In the genomic region with DNA sequence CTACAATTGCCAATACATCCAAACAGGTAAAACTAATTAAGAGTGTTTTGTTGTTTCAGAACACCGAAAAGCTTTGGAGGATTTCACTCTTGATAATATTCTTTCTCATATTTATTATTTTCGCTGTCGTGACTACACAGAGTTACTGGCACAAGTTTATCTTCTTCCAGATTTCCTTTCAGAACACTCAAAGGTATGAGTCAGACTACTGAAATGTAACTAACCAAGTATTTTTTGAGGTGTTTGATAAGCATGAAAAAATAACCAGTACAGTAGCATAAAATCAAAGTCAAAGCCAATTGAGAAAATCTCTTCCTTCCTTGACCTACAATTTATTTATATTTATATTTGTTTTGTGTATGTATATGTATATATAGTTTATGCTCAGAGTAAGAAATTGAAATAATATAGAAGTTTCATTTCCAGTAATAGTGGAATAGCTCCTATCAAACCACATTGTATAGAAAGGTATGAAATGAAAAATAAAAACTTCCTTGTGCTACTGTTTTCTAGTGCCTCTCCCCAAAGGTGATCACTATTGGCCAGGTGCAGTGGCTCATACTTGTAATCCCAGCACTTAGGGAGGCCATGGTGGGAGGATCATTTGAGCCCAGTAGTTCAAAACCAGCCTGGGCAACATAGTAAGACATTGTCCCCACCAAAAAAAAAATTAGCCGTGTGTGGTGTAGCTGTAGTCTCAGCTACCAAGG, we compare ENCODE assay signal across 13 cellular contexts. TPM values are rescaled to one million over a fixed set of nuclear protein-coding genes. Genes with fewer than 3 reads are reported as not detected.
DNase-seq lines count a peak whose midpoint lies in the region; ATAC-seq and TF ChIP-seq lines count a peak whose summit lies in the region.
"Had no signal": no experiment of that assay in that cellular context is flagged by ENCODE, and none has a peak within 500 bp of the region (broad histone marks: within the 10 kb centered on the region; RNA-seq: fewer than 3 reads in every experiment).

No MANE protein-coding gene starts in this region.

- H3K9me3 ChIP-seq in HEK293 (ENCODE audit: control insufficient read depth, insufficient read depth, low read depth, low read length) (no peaks in the 10 kb centered on the region), vagina (no peaks in the 10 kb centered on the region)

- peaks cover 52% of the 10 kb centered on the region for H3K4me1 Mint-ChIP-seq in activated CD4-positive, alpha-beta memory T cell treated with anti-CD3 and anti-CD28 coated beads, Interleukin-2, amount 10 ng/mL, durations not matched to agents 7 days and 5 days

- H3K9me3 Mint-ChIP-seq in activated CD4-positive, alpha-beta memory T cell treated with anti-CD3 and anti-CD28 coated beads, Interleukin-2, amount 10 ng/mL, durations not matched to agents 7 days and 5 days = no peaks in the 10 kb centered on the region
- H3K9me3 Mint-ChIP-seq: activated CD4-positive, alpha-beta T cell treated with anti-CD3 and anti-CD28 coated beads, Interleukin-2, amount 10 ng/mL, durations not matched to agents 24 days and 14 days had no signal

- no peak for TF ChIP-seq POLR2A in vagina (IDR thresholded peaks at IDR 0.05)

- DNase-seq in activated CD4-positive, alpha-beta memory T cell treated with anti-CD3 and anti-CD28 coated beads, Interleukin-2, amount 10 ng/mL, durations not matched to agents 7 days and 5 days = no peak
- DNase-seq in fibroblast of pulmonary artery (ENCODE audit: low read depth) (peak; percentile 82), UCSD-AML1 (lab: John Stamatoyannopoulos, UW; ENCODE audit: unreplicated experiment) (no peak), NCI-H1930 (lab: John Stamatoyannopoulos, UW) (no peak), vagina (ENCODE audit: extremely low spot score in 2 of 2) (no peak)
- DNase-seq: activated CD4-positive, alpha-beta T cell treated with anti-CD3 and anti-CD28 coated beads, Interleukin-2, amount 10 ng/mL, durations not matched to agents 24 days and 14 days; activated naive CD4-positive, alpha-beta T cell treated with Interleukin-2 at 50 U/mL for 16 hours; AML-193; NCI-H2171 treated with DMSO at 0.1 percent for 48 hours; stimulated activated CD4-positive, alpha-beta T cell treated with anti-CD3 and anti-CD28 coated beads, Interleukin-2, amount 100 ng/mL, for 24 hours had no signal

- intact Hi-C loops in vagina (cut with DNase I) = no loop called here

- TF ChIP-seq CTCF in HEK293 (tag by site-specific recombination; IDR thresholded peaks at IDR 0.05) = no peak
- no peak for TF ChIP-seq CTCF in fibroblast of pulmonary artery (IDR thresholded peaks at IDR 0.05; ENCODE audit: low read length, missing control alignments)
- TF ChIP-seq CTCF in vagina (IDR thresholded peaks at IDR 0.05) = no peak

- H3K4me1 ChIP-seq in ACC112 (ENCODE audit: control insufficient read depth, insufficient read depth, low read length, unreplicated experiment) (peaks cover 10% of the 10 kb centered on the region), HEK293 (ENCODE audit: control insufficient read depth, insufficient read depth, low read length) (no peaks in the 10 kb centered on the region), vagina (no peaks in the 10 kb centered on the region)

- H3K27me3 ChIP-seq in ACC112 (ENCODE audit: insufficient read depth, low read length) (no peaks in the 10 kb centered on the region), vagina (no peaks in the 10 kb centered on the region)

- 0 out of 2 replicates have a peak, but pooled peaks cover 6% of the 10 kb centered on the region for H3K36me3 ChIP-seq in ACC112 (ENCODE audit: insufficient read depth, low read length)
- H3K36me3 ChIP-seq in HEK293 (ENCODE audit: control insufficient read depth in 2 of 2, insufficient read depth in 1 of 2, low read length in 2 of 2) = peaks cover 82 to 88% of the 10 kb centered on the region in 2 experiments
- peaks cover 0 to 22% of the 10 kb centered on the region in 2 donors for H3K36me3 ChIP-seq in vagina

- peaks cover 29% of the 10 kb centered on the region for H3K36me3 Mint-ChIP-seq in activated CD4-positive, alpha-beta memory T cell treated with anti-CD3 and anti-CD28 coated beads, Interleukin-2, amount 10 ng/mL, durations not matched to agents 7 days and 5 days (ENCODE audit: low read depth)

- no peak for ATAC-seq in HG03045 (IDR thresholded peaks at IDR 0.05; ENCODE audit: unreplicated experiment)

- H3K27ac Mint-ChIP-seq in activated CD4-positive, alpha-beta memory T cell treated with anti-CD3 and anti-CD28 coated beads, Interleukin-2, amount 10 ng/mL, durations not matched to agents 7 days and 5 days = peak overlapping the region; percentile 61

- no peaks in the 10 kb centered on the region for H3K27me3 Mint-ChIP-seq in activated CD4-positive, alpha-beta memory T cell treated with anti-CD3 and anti-CD28 coated beads, Interleukin-2, amount 10 ng/mL, durations not matched to agents 7 days and 5 days
- H3K27me3 Mint-ChIP-seq: activated CD4-positive, alpha-beta T cell treated with anti-CD3 and anti-CD28 coated beads, Interleukin-2, amount 10 ng/mL, durations not matched to agents 24 days and 14 days had no signal

- no peak overlapping the region for H3K4me3 Mint-ChIP-seq in activated CD4-positive, alpha-beta memory T cell treated with anti-CD3 and anti-CD28 coated beads, Interleukin-2, amount 10 ng/mL, durations not matched to agents 7 days and 5 days
- H3K4me3 Mint-ChIP-seq: activated CD4-positive, alpha-beta T cell treated with anti-CD3 and anti-CD28 coated beads, Interleukin-2, amount 10 ng/mL, durations not matched to agents 24 days and 14 days had no signal

- no peaks in the 10 kb centered on the region for H3K79me2 ChIP-seq in ACC112 (ENCODE audit: control insufficient read depth, insufficient read depth, low read length, unreplicated experiment)

- CTCF ChIA-PET in HEK293 (lab: Yijun Ruan, JAX) = interaction anchor here (0.6 to 1.0 kb wide), 2 partner anchors 48 to 185 kb away, joined by 3 to 4 read pairs; no protein-coding TSS in a partner anchor
- CTCF ChIA-PET in activated CD4-positive, alpha-beta memory T cell treated with anti-CD3 and anti-CD28 coated beads, Interleukin-2, amount 10 ng/mL, durations not matched to agents 7 days and 5 days (lab: Charles Lee) = interaction anchor here (0.6 to 1.2 kb wide), 4 partner anchors 88 to 301 kb away, joined by 3 read pairs; no protein-coding TSS in a partner anchor

- H3K27ac ChIP-seq in ACC112 (ENCODE audit: low read depth, low read length) = peak overlapping the region; percentile 72
- no peak overlapping the region for H3K27ac ChIP-seq in HEK293 (ENCODE audit: extremely low read depth, low read depth, low read length)
- H3K27ac ChIP-seq in vagina = no peak overlapping the region

- H2AFZ ChIP-seq in ACC112 (ENCODE audit: low read length, unreplicated experiment) = no peak overlapping the region

- POLR2A ChIA-PET in HEK293 (lab: Yijun Ruan, JAX) = interaction anchor here (0.7 to 0.9 kb wide), 2 partner anchors 72 to 452 kb away, joined by 3 to 4 read pairs; a partner anchor contains a TSS
- POLR2A ChIA-PET in activated CD4-positive, alpha-beta memory T cell treated with anti-CD3 and anti-CD28 coated beads, Interleukin-2, amount 10 ng/mL, durations not matched to agents 7 days and 5 days (lab: Charles Lee) = interaction anchor here (3.2 to 4.1 kb wide), 2 partner anchors 11 to 72 kb away, joined by 40 to 42 read pairs; a partner anchor contains a TSS

- H3K4me3 ChIP-seq in ACC112 (ENCODE audit: low read depth, low read length) = 0 out of 2 replicates have a peak overlapping the region, but pooled peaks have one; percentile 9
- no peak overlapping the region for H3K4me3 ChIP-seq in HEK293 (ENCODE audit: low read depth, low read length)
- H3K4me3 ChIP-seq in fibroblast of pulmonary artery (replicated peaks; ENCODE audit: low read depth, low read length) = no peak overlapping the region
- H3K4me3 ChIP-seq in vagina = no peak overlapping the region

TF ChIP-seq in HEK293, 187 proteins besides CTCF, POLR2A, EP300 and RAD21 (continues in another document):
- TF ChIP-seq GLI2 (tag by site-specific recombination; IDR thresholded peaks at IDR 0.05; ENCODE audit: borderline replicate concordance, low read depth) (no peak), ZNF510 (tag by site-specific recombination; IDR thresholded peaks at IDR 0.05; ENCODE audit: insufficient replicate concordance) (no peak), HOXA7 (CRISPR knock-in tag; IDR thresholded peaks at IDR 0.05; ENCODE audit: borderline replicate concordance) (no peak)
- TF ChIP-seq, protein P1, sequence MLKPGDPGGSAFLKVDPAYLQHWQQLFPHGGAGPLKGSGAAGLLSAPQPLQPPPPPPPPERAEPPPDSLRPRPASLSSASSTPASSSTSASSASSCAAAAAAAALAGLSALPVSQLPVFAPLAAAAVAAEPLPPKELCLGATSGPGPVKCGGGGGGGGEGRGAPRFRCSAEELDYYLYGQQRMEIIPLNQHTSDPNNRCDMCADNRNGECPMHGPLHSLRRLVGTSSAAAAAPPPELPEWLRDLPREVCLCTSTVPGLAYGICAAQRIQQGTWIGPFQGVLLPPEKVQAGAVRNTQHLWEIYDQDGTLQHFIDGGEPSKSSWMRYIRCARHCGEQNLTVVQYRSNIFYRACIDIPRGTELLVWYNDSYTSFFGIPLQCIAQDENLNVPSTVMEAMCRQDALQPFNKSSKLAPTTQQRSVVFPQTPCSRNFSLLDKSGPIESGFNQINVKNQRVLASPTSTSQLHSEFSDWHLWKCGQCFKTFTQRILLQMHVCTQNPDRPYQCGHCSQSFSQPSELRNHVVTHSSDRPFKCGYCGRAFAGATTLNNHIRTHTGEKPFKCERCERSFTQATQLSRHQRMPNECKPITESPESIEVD (tag by site-specific recombination; IDR thresholded peaks at IDR 0.05) = 0 out of 2 replicates have a peak, but pooled peaks have one; percentile 14

RNA-seq across cellular contexts. Expression of a gene that starts 10.9 kb away (rescaled TPM):
- total RNA-seq in activated CD4-positive, alpha-beta memory T cell treated with anti-CD3 and anti-CD28 coated beads, Interleukin-2, amount 10 ng/mL, durations not matched to agents 7 days and 5 days = 10 to 100 TPM; 55.2 to 59.6 TPM
- total RNA-seq in vagina = 8.3 TPM

RNA-seq across cellular contexts. Expression of a gene that starts 11.4 kb away (rescaled TPM):
- under 1 TPM; 0.85 to 0.96 TPM for total RNA-seq in activated CD4-positive, alpha-beta memory T cell treated with anti-CD3 and anti-CD28 coated beads, Interleukin-2, amount 10 ng/mL, durations not matched to agents 7 days and 5 days
- not detected for total RNA-seq in vagina

RNA-seq across cellular contexts. Expression of a gene that starts 52.4 kb away (rescaled TPM):
- total RNA-seq in activated CD4-positive, alpha-beta memory T cell treated with anti-CD3 and anti-CD28 coated beads, Interleukin-2, amount 10 ng/mL, durations not matched to agents 7 days and 5 days = under 1 TPM in 1 of 2 experiments, not detected in 1; 0.03 TPM
- total RNA-seq in vagina = 0.25 TPM
